In genomic region chr11:64306876-64307622, GRCh38 we compare ENCODE assay signal across 1 cellular context.
TF ChIP-seq lines count a peak whose summit lies in the region.

No MANE protein-coding gene starts in this region.

TF ChIP-seq in SK-N-SH, 30 proteins besides CTCF, POLR2A, EP300 and RAD21 (continued from another document):
- TF ChIP-seq USF2 (IDR thresholded peaks at IDR 0.05; ENCODE audit: borderline replicate concordance, low read depth, low read length) (no peak), GATA2 (CRISPR knock-in tag; IDR thresholded peaks at IDR 0.05) (no peak), ZBTB33 (IDR thresholded peaks at IDR 0.05; ENCODE audit: borderline replicate concordance, low read depth) (no peak)
